Comparison of ENCODE assay signal across 32 cellular contexts in the genomic region with DNA sequence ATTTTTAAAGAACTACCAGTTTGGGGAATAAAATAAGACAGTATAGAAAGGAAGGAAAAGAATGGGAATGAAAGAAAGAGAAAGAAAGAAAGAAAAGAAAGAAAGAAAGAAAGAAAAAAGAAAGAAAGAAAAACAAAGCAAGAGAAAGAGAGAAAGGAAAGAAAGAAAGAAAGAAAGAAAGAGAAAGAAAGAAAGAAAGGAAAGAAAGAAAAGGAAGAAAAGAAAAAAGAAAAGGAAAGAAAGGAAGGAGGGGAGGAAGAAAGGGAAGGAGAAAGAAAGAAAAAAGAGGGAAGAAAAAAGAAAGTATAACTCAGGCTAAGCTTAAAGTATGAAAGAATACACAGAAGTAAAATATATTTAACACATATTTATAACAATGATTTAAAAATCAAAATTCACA. TPM values are rescaled to one million over a fixed set of nuclear protein-coding genes. Genes with fewer than 3 reads are reported as not detected.
"Had no signal": no experiment of that assay in that cellular context is flagged by ENCODE, and none has a peak within 500 bp of the region (broad histone marks: within the 10 kb centered on the region; RNA-seq: fewer than 3 reads in every experiment).

No MANE protein-coding gene starts in this region.

- H3K9me3 Mint-ChIP-seq: nephron progenitor cell, neural crest cell, type B pancreatic cell had no signal

- H3K36me3 Mint-ChIP-seq: naive thymus-derived CD8-positive, alpha-beta T cell; natural killer cell treated with Interleukin-12 subunit alpha and Interleukin-12 subunit beta and Interleukin-15 and Interleukin-18, amount 100 ng/mL, for 72 hours; stimulated activated effector memory CD8-positive, alpha-beta T cell treated with anti-CD3 and anti-CD28 coated beads, Interleukin-12 subunit alpha, Interleukin-12 subunit beta, amount 100 ng/mL, for 72 hours; stimulated activated naive B cell treated with anti-CD40 and anti-IgM and Interleukin-4, amounts not matched to agents 10 μg/mL and 1 μg/mL and 100 μg/mL, for 72 hours; type B pancreatic cell had no signal

- H3K4me3 Mint-ChIP-seq: naive thymus-derived CD8-positive, alpha-beta T cell; natural killer cell treated with Interleukin-12 subunit alpha and Interleukin-12 subunit beta and Interleukin-15 and Interleukin-18, amount 100 ng/mL, for 72 hours; nephron progenitor cell; neural crest cell; stimulated activated effector memory CD8-positive, alpha-beta T cell treated with anti-CD3 and anti-CD28 coated beads, Interleukin-12 subunit alpha, Interleukin-12 subunit beta, amount 100 ng/mL, for 72 hours; stimulated activated naive B cell treated with anti-CD40 and anti-IgM and Interleukin-4, amounts not matched to agents 10 μg/mL and 1 μg/mL and 100 μg/mL, for 72 hours; stimulated activated naive CD8-positive, alpha-beta T cell treated with anti-CD3 and anti-CD28 coated beads, Interleukin-15, amount 100 ng/mL, for 72 hours; type B pancreatic cell had no signal

- H3K27me3 Mint-ChIP-seq: naive thymus-derived CD8-positive, alpha-beta T cell; natural killer cell treated with Interleukin-12 subunit alpha and Interleukin-12 subunit beta and Interleukin-15 and Interleukin-18, amount 100 ng/mL, for 72 hours; progenitor cell of endocrine pancreas; stimulated activated naive B cell treated with anti-CD40 and anti-IgM and Interleukin-4, amounts not matched to agents 10 μg/mL and 1 μg/mL and 100 μg/mL, for 72 hours; stimulated activated naive CD8-positive, alpha-beta T cell treated with anti-CD3 and anti-CD28 coated beads, Interleukin-15, amount 100 ng/mL, for 72 hours; type B pancreatic cell had no signal

- H3K27me3 ChIP-seq: neutrophil, right lobe of liver, sigmoid colon, suprapubic skin, testis, tibial artery, transverse colon, upper lobe of right lung, uterus had no signal

- H3K9me3 ChIP-seq: neutrophil, psoas muscle, right lobe of liver, sigmoid colon, suprapubic skin, testis, tibial artery, transverse colon, upper lobe of right lung, uterus had no signal

- H3K4me1 Mint-ChIP-seq: naive thymus-derived CD8-positive, alpha-beta T cell; nephron progenitor cell; stimulated activated effector memory CD8-positive, alpha-beta T cell treated with anti-CD3 and anti-CD28 coated beads, Interleukin-12 subunit alpha, Interleukin-12 subunit beta, amount 100 ng/mL, for 72 hours; stimulated activated naive B cell treated with anti-CD40 and anti-IgM and Interleukin-4, amounts not matched to agents 10 μg/mL and 1 μg/mL and 100 μg/mL, for 72 hours; stimulated activated naive CD8-positive, alpha-beta T cell treated with anti-CD3 and anti-CD28 coated beads, Interleukin-15, amount 100 ng/mL, for 72 hours had no signal

- H3K27ac Mint-ChIP-seq: natural killer cell treated with Interleukin-12 subunit alpha and Interleukin-12 subunit beta and Interleukin-15 and Interleukin-18, amount 100 ng/mL, for 72 hours; nephron progenitor cell; progenitor cell of endocrine pancreas; stimulated activated effector memory CD8-positive, alpha-beta T cell treated with anti-CD3 and anti-CD28 coated beads, Interleukin-12 subunit alpha, Interleukin-12 subunit beta, amount 100 ng/mL, for 72 hours; stimulated activated naive B cell treated with anti-CD40 and anti-IgM and Interleukin-4, amounts not matched to agents 10 μg/mL and 1 μg/mL and 100 μg/mL, for 72 hours; stimulated activated naive CD8-positive, alpha-beta T cell treated with anti-CD3 and anti-CD28 coated beads, Interleukin-15, amount 100 ng/mL, for 72 hours; type B pancreatic cell had no signal

- DNase-seq: naive thymus-derived CD8-positive, alpha-beta T cell; nephron progenitor cell; nucleus accumbens; posterior cingulate gyrus; psoas muscle; right cardiac atrium; right lobe of liver; sigmoid colon; small intestine; stimulated activated CD4-positive, alpha-beta T cell treated with anti-CD3 and anti-CD28 coated beads, Interleukin-15, amount 100 ng/mL, for 24 hours; stimulated activated CD4-positive, alpha-beta T cell treated with anti-CD3 and anti-CD28 coated beads, Interleukin-2, amount 100 ng/mL, for 24 hours; stimulated activated CD4-positive, alpha-beta T cell treated with anti-CD3 and anti-CD28 coated beads, Interleukin-2, amount 100 ng/mL, for 48 hours; stimulated activated CD4-positive, alpha-beta T cell treated with anti-CD3 and anti-CD28 coated beads, Interleukin-4, amount 100 ng/mL, for 24 hours; stimulated activated naive B cell treated with anti-CD40 and anti-IgM and Interleukin-4, amounts not matched to agents 10 μg/mL and 1 μg/mL and 100 μg/mL, for 72 hours; stimulated activated naive CD8-positive, alpha-beta T cell treated with anti-CD3 and anti-CD28 coated beads, Interleukin-15, amount 100 ng/mL, for 72 hours; stimulated activated naive CD8-positive, alpha-beta T cell treated with anti-CD3 and anti-CD28 coated beads, Interleukin-15, Interleukin-2, amounts not matched to agents 100 U/mL and 50 U/mL, for 24 hours; substantia nigra; testis; tibial artery; transverse colon; upper lobe of right lung; uterus had no signal

- H3K27ac ChIP-seq: neutrophil, parathyroid adenoma, psoas muscle, right lobe of liver, sigmoid colon, suprapubic skin, testis, tibial artery, transverse colon, upper lobe of right lung, uterus had no signal

- ATAC-seq: naive thymus-derived CD8-positive, alpha-beta T cell; natural killer cell treated with Interleukin-12 subunit alpha and Interleukin-12 subunit beta and Interleukin-15 and Interleukin-18, amount 100 ng/mL, for 72 hours; psoas muscle; right cardiac atrium; right lobe of liver; stimulated activated effector memory CD8-positive, alpha-beta T cell treated with anti-CD3 and anti-CD28 coated beads, Interleukin-12 subunit alpha, Interleukin-12 subunit beta, amount 100 ng/mL, for 72 hours; stimulated activated naive B cell treated with anti-CD40 and anti-IgM and Interleukin-4, amounts not matched to agents 10 μg/mL and 1 μg/mL and 100 μg/mL, for 72 hours; stimulated activated naive CD8-positive, alpha-beta T cell treated with anti-CD3 and anti-CD28 coated beads, Interleukin-15, amount 100 ng/mL, for 72 hours; stimulated activated naive CD8-positive, alpha-beta T cell treated with anti-CD3 and anti-CD28 coated beads, Interleukin-15, Interleukin-2, amounts not matched to agents 100 U/mL and 50 U/mL, for 24 hours; upper lobe of right lung had no signal

RNA-seq across cellular contexts. Expression of gene FGF10, which starts 51.0 kb away (rescaled TPM):
- total RNA-seq: naive thymus-derived CD8-positive, alpha-beta T cell; natural killer cell treated with Interleukin-12 subunit alpha and Interleukin-12 subunit beta and Interleukin-15 and Interleukin-18, amount 100 ng/mL, for 72 hours; osteocyte; renal cortical epithelial cell had no signal
